ENCODE assay signal across 14 cellular contexts in genomic region chr13:79869326-79869725, GRCh38.
DNase-seq lines count a peak whose midpoint lies in the region; ATAC-seq and TF ChIP-seq lines count a peak whose summit lies in the region.
"Had no signal": no experiment of that assay in that cellular context is flagged by ENCODE, and none has a peak within 500 bp of the region (broad histone marks: within the 10 kb centered on the region; RNA-seq: fewer than 3 reads in every experiment).

No MANE protein-coding gene starts in this region.

- H3K27me3 ChIP-seq in Caco-2 (replicated peaks; ENCODE audit: control insufficient read depth, insufficient read depth, low read length): no peaks in the 10 kb centered on the region
- no peaks in the 10 kb centered on the region for H3K27me3 ChIP-seq in left lung
- H3K27me3 ChIP-seq: stomach had no signal

- DNase-seq in Caco-2: peak; percentile 56 to 86
- peak; percentile 90 for DNase-seq in Jurkat, Clone E6-1 (ENCODE audit: low read depth, low spot score)
- DNase-seq in cerebellar cortex (ENCODE audit: low spot score): peak; percentile 94
- DNase-seq in left lung: no peak
- DNase-seq in occipital lobe (lab: John Stamatoyannopoulos, UW): no peak
- no peak for DNase-seq in lower leg skin (ENCODE audit: low spot score in 2 of 2)
- no peak for DNase-seq in MV-4-11 (lab: John Stamatoyannopoulos, UW)
- no peak for DNase-seq in foreskin melanocyte
- DNase-seq: activated CD8-positive, alpha-beta T cell treated with anti-CD3 and anti-CD28 coated beads for 36 hours; Kasumi-1; stimulated activated CD4-positive, alpha-beta T cell treated with anti-CD3 and anti-CD28 coated beads, Interleukin-2, amount 100 ng/mL, for 48 hours; stomach; T-cell had no signal

- no TSS peak for BruUV-seq in Caco-2 (replicated peaks; lab: Mats Ljungman, UMichigan)

- no peaks in the 10 kb centered on the region for H3K36me3 ChIP-seq in Caco-2 (ENCODE audit: control insufficient read depth, insufficient read depth, low read length)
- no peaks in the 10 kb centered on the region for H3K36me3 ChIP-seq in left lung
- H3K36me3 ChIP-seq: stomach had no signal

- H3K4me3 Mint-ChIP-seq in Caco-2 (ENCODE audit: unreplicated experiment): peak overlapping the region; percentile 49
- H3K4me3 Mint-ChIP-seq: activated CD8-positive, alpha-beta T cell treated with anti-CD3 and anti-CD28 coated beads for 36 hours; activated naive CD8-positive, alpha-beta T cell; T-cell had no signal

- no peak for TF ChIP-seq POLR2A in lower leg skin (IDR thresholded peaks at IDR 0.05)

- peaks cover 7% of the 10 kb centered on the region for H3K36me3 Mint-ChIP-seq in Caco-2 (ENCODE audit: insufficient read depth, unreplicated experiment)
- H3K36me3 Mint-ChIP-seq: activated naive CD8-positive, alpha-beta T cell; T-cell had no signal

- H3K9me3 ChIP-seq in Caco-2 (no peaks in the 10 kb centered on the region), left lung (no peaks in the 10 kb centered on the region)
- H3K9me3 ChIP-seq: stomach had no signal

- H3K27ac ChIP-seq in left lung: no peak overlapping the region
- H3K27ac ChIP-seq: stomach had no signal

- peak overlapping the region; percentile 85 for H3K27ac Mint-ChIP-seq in Caco-2 (ENCODE audit: unreplicated experiment)
- H3K27ac Mint-ChIP-seq: activated CD8-positive, alpha-beta T cell treated with anti-CD3 and anti-CD28 coated beads for 36 hours; activated naive CD8-positive, alpha-beta T cell; T-cell had no signal

- H3K4me1 ChIP-seq in Caco-2: peaks cover 45% of the 10 kb centered on the region
- peaks cover 0 to 7% of the 10 kb centered on the region in 2 donors for H3K4me1 ChIP-seq in left lung

- no peaks in the 10 kb centered on the region for H3K27me3 Mint-ChIP-seq in Caco-2 (ENCODE audit: insufficient read depth, unreplicated experiment)
- H3K27me3 Mint-ChIP-seq: activated naive CD8-positive, alpha-beta T cell; T-cell had no signal

- H3K4me1 Mint-ChIP-seq in Caco-2 (ENCODE audit: low read depth, unreplicated experiment): peaks cover 44% of the 10 kb centered on the region
- H3K4me1 Mint-ChIP-seq: T-cell had no signal

- POLR2A ChIA-PET in Caco-2 (lab: Charles Lee): interaction anchor here (1.5 kb wide), 1 partner anchor 89 kb away, joined by 3 read pairs; no protein-coding TSS in a partner anchor

- CTCF ChIA-PET in Caco-2 (lab: Charles Lee): interaction anchor here (1.2 kb wide), 1 partner anchor 90 kb away, joined by 3 read pairs; no protein-coding TSS in a partner anchor

- H3K4me3 ChIP-seq in Caco-2 (ENCODE audit: low read depth, low read length): no peak overlapping the region; the same call in 1 of the 2 replicates
- no peak overlapping the region for H3K4me3 ChIP-seq in Jurkat, Clone E6-1 (ENCODE audit: low read length)
- no peak overlapping the region for H3K4me3 ChIP-seq in left lung
- no peak overlapping the region for H3K4me3 ChIP-seq in lower leg skin (ENCODE audit: low read depth, poor library complexity, severe bottlenecking)
- H3K4me3 ChIP-seq: stomach had no signal

- peak; percentile 31 for ATAC-seq in left lung
- ATAC-seq: activated CD8-positive, alpha-beta T cell treated with anti-CD3 and anti-CD28 coated beads for 36 hours; T-cell had no signal

- intact Hi-C loops in Caco-2 (cut with micrococcal nuclease; ENCODE audit: unreplicated experiment) (no loop called here), left lung (cut with DNase I) (no loop called here), lower leg skin (cut with DNase I; ENCODE audit: low total_unique reads) (no loop called here)

- no peaks in the 10 kb centered on the region for H3K9me3 Mint-ChIP-seq in Caco-2 (ENCODE audit: unreplicated experiment)
- H3K9me3 Mint-ChIP-seq: activated CD8-positive, alpha-beta T cell treated with anti-CD3 and anti-CD28 coated beads for 36 hours; T-cell had no signal

- whole genome bisulfite sequencing in lower leg skin, 2 donors: 40 to 50% methylated on average over 2 of the region's 2 CpGs

- no peak for TF ChIP-seq CTCF in Caco-2 (IDR thresholded peaks at IDR 0.05; ENCODE audit: insufficient read depth in 1 of 2, low read depth in 1 of 2, low read length in 1 of 2, severe bottlenecking in 1 of 2, unreplicated experiment in 1 of 2)
- no peak for TF ChIP-seq CTCF in left lung (IDR thresholded peaks at IDR 0.05)
- TF ChIP-seq CTCF in lower leg skin (IDR thresholded peaks at IDR 0.05): no peak

Comparison
In these comparisons a context has a peak if more than half of its experiments do, and no peak if none do; other contexts are left out.
1. DNase-seq: peak in Caco-2 (2 of 2), Jurkat, Clone E6-1 (single experiment) and cerebellar cortex (single experiment); none in left lung (0 of 2), occipital lobe (single experiment), lower leg skin (0 of 2), MV-4-11 (single experiment) and foreskin melanocyte (single experiment).